Comparison of ENCODE assay signal across 1 cellular context in the genomic region with DNA sequence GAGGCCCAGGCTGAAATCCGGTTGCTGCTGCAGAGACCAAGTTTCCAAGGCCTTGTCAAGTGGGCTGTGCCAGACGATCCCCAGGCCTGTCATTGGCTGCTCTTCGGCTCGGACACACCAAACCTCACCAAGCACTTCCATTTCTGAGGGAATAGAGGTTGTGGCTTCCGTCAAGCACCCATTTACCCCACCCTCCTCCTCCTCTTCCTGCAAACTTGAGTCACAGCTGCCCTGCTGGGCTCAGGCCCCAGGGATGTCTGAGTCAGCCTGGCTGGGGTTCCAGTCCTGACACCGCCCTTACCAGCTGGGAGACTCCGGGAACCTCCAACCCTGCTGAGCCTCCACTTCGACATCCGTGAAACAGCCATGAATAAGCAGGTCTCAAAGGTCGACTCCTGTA. TPM values are rescaled to one million over a fixed set of nuclear protein-coding genes. Genes with fewer than 3 reads are reported as not detected.
"Had no signal": no experiment of that assay in that cellular context is flagged by ENCODE, and none has a peak within 500 bp of the region (broad histone marks: within the 10 kb centered on the region; RNA-seq: fewer than 3 reads in every experiment).

No MANE protein-coding gene starts in this region.

RNA-seq across cellular contexts. Expression of gene GRAPL, which starts 31.1 kb away (rescaled TPM):
- polyA plus RNA-seq: K562 had no signal
